In the genomic region with DNA sequence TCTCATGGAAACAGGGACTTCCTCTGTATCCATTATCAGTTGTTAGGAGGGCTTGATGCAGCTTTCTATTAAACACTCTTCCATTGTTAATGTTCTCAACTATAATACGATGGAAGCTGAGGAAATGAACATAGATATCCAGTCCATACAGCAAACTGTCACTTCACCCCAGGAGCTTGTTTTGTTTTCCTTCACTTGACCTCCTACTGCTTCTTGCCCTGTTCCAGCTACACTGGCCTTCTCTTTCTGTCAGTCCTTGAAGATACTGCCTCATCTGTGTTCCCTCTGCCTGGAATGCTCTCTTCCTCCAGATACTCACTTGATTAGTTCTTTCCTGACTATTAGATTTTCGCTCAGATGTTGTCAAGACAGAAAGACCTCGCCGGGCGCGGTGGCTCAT, we compare ENCODE assay signal across 18 cellular contexts.
"Had no signal": no experiment of that assay in that cellular context is flagged by ENCODE, and none has a peak within 500 bp of the region (broad histone marks: within the 10 kb centered on the region; RNA-seq: fewer than 3 reads in every experiment).

No MANE protein-coding gene starts in this region.

- H3K36me3 ChIP-seq: thoracic aorta, uterus had no signal

- H3K9me3 ChIP-seq: esophagus squamous epithelium, thoracic aorta, uterus had no signal

- H3K27ac Mint-ChIP-seq: activated CD4-positive, alpha-beta T cell treated with anti-CD3 and anti-CD28 coated beads for 36 hours; activated CD8-positive, alpha-beta T cell treated with anti-CD3 and anti-CD28 coated beads, Interleukin-2, amount 10 ng/mL, durations not matched to agents 7 days and 5 days; activated T-helper 1 cell treated with anti-CD3 and anti-CD28 coated beads, Interleukin-12 subunit alpha, Interleukin-12 subunit beta, Interleukin-2, Interleukin-4 antibody, amounts not matched to agents 30 ng/mL and 10 ng/mL and 1 ng/mL, durations not matched to agents 14 hours and 24 hours and 36 hours; dendritic cell treated with granulocyte-macrophage colony-stimulating factor and Interleukin-4, amounts not matched to agents 40 ng/mL and 50 ng/mL, for 4 days; stimulated activated naive CD8-positive, alpha-beta T cell treated with anti-CD3 and anti-CD28 coated beads, Interleukin-15, Interleukin-2, amounts not matched to agents 100 ng/mL and 50 ng/mL, for 24 hours; T-helper 2 cell treated with Interferon-gamma antibody and Interleukin-4, amounts not matched to agents 5 μg/mL and 100 μg/mL, for 36 hours had no signal

- H3K27me3 Mint-ChIP-seq: central memory CD8-positive, alpha-beta T cell; dendritic cell treated with granulocyte-macrophage colony-stimulating factor and Interleukin-4, amounts not matched to agents 40 ng/mL and 50 ng/mL, for 4 days; naive B cell had no signal

- H3K36me3 Mint-ChIP-seq: naive B cell had no signal

- H3K4me3 Mint-ChIP-seq: activated CD4-positive, alpha-beta T cell treated with anti-CD3 and anti-CD28 coated beads for 36 hours; activated CD8-positive, alpha-beta T cell treated with anti-CD3 and anti-CD28 coated beads, Interleukin-2, amount 10 ng/mL, durations not matched to agents 7 days and 5 days; activated T-helper 1 cell treated with anti-CD3 and anti-CD28 coated beads, Interleukin-12 subunit alpha, Interleukin-12 subunit beta, Interleukin-2, Interleukin-4 antibody, amounts not matched to agents 30 ng/mL and 10 ng/mL and 1 ng/mL, durations not matched to agents 14 hours and 24 hours and 36 hours; central memory CD8-positive, alpha-beta T cell; dendritic cell treated with granulocyte-macrophage colony-stimulating factor and Interleukin-4, amounts not matched to agents 40 ng/mL and 50 ng/mL, for 4 days; naive B cell; stimulated activated naive CD8-positive, alpha-beta T cell treated with anti-CD3 and anti-CD28 coated beads, Interleukin-15, Interleukin-2, amounts not matched to agents 100 ng/mL and 50 ng/mL, for 24 hours; T-helper 2 cell treated with Interferon-gamma antibody and Interleukin-4, amounts not matched to agents 5 μg/mL and 100 μg/mL, for 36 hours had no signal

- H3K4me3 ChIP-seq: esophagus squamous epithelium, lung, thoracic aorta, uterus had no signal

- ATAC-seq: activated CD4-positive, alpha-beta T cell treated with anti-CD3 and anti-CD28 coated beads for 36 hours; activated CD8-positive, alpha-beta T cell treated with anti-CD3 and anti-CD28 coated beads, Interleukin-2, amount 10 ng/mL, durations not matched to agents 7 days and 5 days; left cardiac atrium had no signal

- DNase-seq: activated CD4-positive, alpha-beta T cell treated with anti-CD3 and anti-CD28 coated beads for 36 hours; activated CD8-positive, alpha-beta T cell treated with anti-CD3 and anti-CD28 coated beads, Interleukin-2, amount 10 ng/mL, durations not matched to agents 7 days and 5 days; activated naive CD4-positive, alpha-beta T cell; esophagus squamous epithelium; foreskin fibroblast; left cardiac atrium; naive B cell; stimulated activated CD4-positive, alpha-beta T cell treated with anti-CD3 and anti-CD28 coated beads, Interleukin-2, amount 100 ng/mL, for 48 hours; SW 1271; uterus had no signal

- H3K9me3 Mint-ChIP-seq: activated T-helper 1 cell treated with anti-CD3 and anti-CD28 coated beads, Interleukin-12 subunit alpha, Interleukin-12 subunit beta, Interleukin-2, Interleukin-4 antibody, amounts not matched to agents 30 ng/mL and 10 ng/mL and 1 ng/mL, durations not matched to agents 14 hours and 24 hours and 36 hours; central memory CD8-positive, alpha-beta T cell; dendritic cell treated with granulocyte-macrophage colony-stimulating factor and Interleukin-4, amounts not matched to agents 40 ng/mL and 50 ng/mL, for 4 days; naive B cell; stimulated activated naive CD8-positive, alpha-beta T cell treated with anti-CD3 and anti-CD28 coated beads, Interleukin-15, Interleukin-2, amounts not matched to agents 100 ng/mL and 50 ng/mL, for 24 hours; T-helper 2 cell treated with Interferon-gamma antibody and Interleukin-4, amounts not matched to agents 5 μg/mL and 100 μg/mL, for 36 hours had no signal

- H3K27ac ChIP-seq: esophagus squamous epithelium, thoracic aorta, uterus, VCaP had no signal

- H3K27me3 ChIP-seq: esophagus squamous epithelium, uterus had no signal

- H3K4me1 Mint-ChIP-seq: activated CD4-positive, alpha-beta T cell treated with anti-CD3 and anti-CD28 coated beads for 36 hours had no signal
